ENCODE assay signal across 24 cellular contexts in genomic region chr13:94175076-94175475, GRCh38.
A peak's percentile ranks its signal among the peaks of the same experiment; 100 is the strongest.
DNase-seq lines count a peak whose midpoint lies in the region; ATAC-seq, FAIRE-seq and TF ChIP-seq lines count a peak whose summit lies in the region.
"Had no signal": no experiment of that assay in that cellular context is flagged by ENCODE, and none has a peak within 500 bp of the region (broad histone marks: within the 10 kb centered on the region; RNA-seq: fewer than 3 reads in every experiment).

No MANE protein-coding gene starts in this region.

- TF ChIP-seq POLR2A in H54 (IDR thresholded peaks at IDR 0.05; ENCODE audit: low read depth, low read length), result no peak

- ATAC-seq in HG02571 (IDR thresholded peaks at IDR 0.05; ENCODE audit: unreplicated experiment), result no peak
- ATAC-seq: CD8-positive, alpha-beta T cell; GM12878 had no signal

- peak; percentile 21 for FAIRE-seq in D721Med (lab: Jason Lieb, UNC)
- FAIRE-seq in H54 (lab: Jason Lieb, UNC), result peak; percentile 33
- FAIRE-seq: GM12878, GM12892, GM18507 had no signal

- H3K4me3 ChIP-seq in A673 (ENCODE audit: low read depth, low read length, poor library complexity, severe bottlenecking), result no peak overlapping the region
- H3K4me3 ChIP-seq: BLaER1 treated with 17β-estradiol and CSF1 and Interleukin-3, amounts not matched to agents 10 nM and 100 nM; GM12878 had no signal

- no peaks in the 10 kb centered on the region for H3K9me3 ChIP-seq in A673 (ENCODE audit: low read depth, low read length, poor library complexity, severe bottlenecking)
- H3K9me3 ChIP-seq: BLaER1 treated with 17β-estradiol and CSF1 and Interleukin-3, amounts not matched to agents 10 nM and 100 nM; Caco-2 had no signal

- BruUV-seq in A673 (replicated peaks; lab: Mats Ljungman, UMichigan), result no TSS peak

- no peak for DNase-seq in D721Med (ENCODE audit: insufficient read length, low spot score)
- no peak for DNase-seq in H54 (ENCODE audit: insufficient read length, low spot score)
- DNase-seq in amniotic epithelial cell (ENCODE audit: low read depth), result peak; percentile 16
- DNase-seq in A673 (ENCODE audit: low spot score), result no peak
- no peak for DNase-seq in HEK293T (ENCODE audit: extremely low spot score)
- DNase-seq: 8988T; AML-193; Caco-2; Calu3; CD4-positive, alpha-beta T cell; CD8-positive, alpha-beta T cell; DMS 273 treated with DMSO at 0.1 percent for 48 hours; DMS153; DMS53; DMS79; DND-41; EL; GDM1 had no signal

- no peaks in the 10 kb centered on the region for H3K36me3 ChIP-seq in A673 (ENCODE audit: insufficient read depth, low read length, poor library complexity, severe bottlenecking)
- H3K36me3 ChIP-seq: BLaER1 treated with 17β-estradiol and CSF1 and Interleukin-3, amounts not matched to agents 10 nM and 100 nM had no signal

- TF ChIP-seq CTCF in D721Med (IDR thresholded peaks at IDR 0.05; ENCODE audit: insufficient read depth, missing control alignments) (no peak), A673 (conservative IDR thresholded peaks at IDR 0.05; ENCODE audit: low read depth, low read length) (no peak)

- no peaks in the 10 kb centered on the region for H3K27me3 ChIP-seq in A673 (replicated peaks; ENCODE audit: insufficient read depth, low read depth, low read length, poor library complexity)
- H3K27me3 ChIP-seq: BLaER1 treated with 17β-estradiol and CSF1 and Interleukin-3, amounts not matched to agents 10 nM and 100 nM had no signal

- H3K4me1 ChIP-seq in A673 (ENCODE audit: insufficient read depth, low read length, poor library complexity, severe bottlenecking), result peaks cover 43% of the 10 kb centered on the region
- H3K4me1 ChIP-seq: Caco-2 had no signal

- no peak overlapping the region for H3K27ac ChIP-seq in A673 (ENCODE audit: low read depth, low read length, poor library complexity, severe bottlenecking)
- H3K27ac ChIP-seq: BLaER1 treated with 17β-estradiol and CSF1 and Interleukin-3, amounts not matched to agents 10 nM and 100 nM; C4-2B had no signal

- POLR2A ChIA-PET in A673 (lab: Charles Lee; ENCODE audit: low non-redundant PET), result no interaction called here
- POLR2A ChIA-PET in HEK293T (lab: Yijun Ruan, JAX), result no interaction called here

- intact Hi-C loops in A673 (cut with micrococcal nuclease; ENCODE audit: unreplicated experiment), result no loop called here

- CTCF ChIA-PET in A673 (lab: Charles Lee), result no interaction called here
- CTCF ChIA-PET in HEK293T (lab: Yijun Ruan, JAX), result interaction anchor here (3.3 kb wide), 1 partner anchor 17 kb away, joined by 12 read pairs; no protein-coding TSS in a partner anchor

TF ChIP-seq in HEK293T, 16 proteins besides CTCF, POLR2A, EP300 and RAD21:
- no peak for TF ChIP-seq ELF4 (IDR thresholded peaks at IDR 0.05)
- TF ChIP-seq ARNT (IDR thresholded peaks at IDR 0.05), result no peak
- no peak for TF ChIP-seq ZNF384 (IDR thresholded peaks at IDR 0.05)
- TF ChIP-seq FOXM1 (IDR thresholded peaks at IDR 0.05; ENCODE audit: borderline replicate concordance), result no peak
- no peak for TF ChIP-seq HDGF (IDR thresholded peaks at IDR 0.05; ENCODE audit: borderline replicate concordance)
- TF ChIP-seq L3MBTL2 (conservative IDR thresholded peaks at IDR 0.05), result no peak
- TF ChIP-seq NFRKB (IDR thresholded peaks at IDR 0.05), result no peak
- no peak for TF ChIP-seq SP1 (IDR thresholded peaks at IDR 0.05)
- TF ChIP-seq CTBP1 (IDR thresholded peaks at IDR 0.05; ENCODE audit: borderline replicate concordance), result no peak
- no peak for TF ChIP-seq PKNOX1 (IDR thresholded peaks at IDR 0.05)
- TF ChIP-seq FOXA1 (IDR thresholded peaks at IDR 0.05), result no peak
